Comparison of ENCODE assay signal across 29 cellular contexts in the genomic region with DNA sequence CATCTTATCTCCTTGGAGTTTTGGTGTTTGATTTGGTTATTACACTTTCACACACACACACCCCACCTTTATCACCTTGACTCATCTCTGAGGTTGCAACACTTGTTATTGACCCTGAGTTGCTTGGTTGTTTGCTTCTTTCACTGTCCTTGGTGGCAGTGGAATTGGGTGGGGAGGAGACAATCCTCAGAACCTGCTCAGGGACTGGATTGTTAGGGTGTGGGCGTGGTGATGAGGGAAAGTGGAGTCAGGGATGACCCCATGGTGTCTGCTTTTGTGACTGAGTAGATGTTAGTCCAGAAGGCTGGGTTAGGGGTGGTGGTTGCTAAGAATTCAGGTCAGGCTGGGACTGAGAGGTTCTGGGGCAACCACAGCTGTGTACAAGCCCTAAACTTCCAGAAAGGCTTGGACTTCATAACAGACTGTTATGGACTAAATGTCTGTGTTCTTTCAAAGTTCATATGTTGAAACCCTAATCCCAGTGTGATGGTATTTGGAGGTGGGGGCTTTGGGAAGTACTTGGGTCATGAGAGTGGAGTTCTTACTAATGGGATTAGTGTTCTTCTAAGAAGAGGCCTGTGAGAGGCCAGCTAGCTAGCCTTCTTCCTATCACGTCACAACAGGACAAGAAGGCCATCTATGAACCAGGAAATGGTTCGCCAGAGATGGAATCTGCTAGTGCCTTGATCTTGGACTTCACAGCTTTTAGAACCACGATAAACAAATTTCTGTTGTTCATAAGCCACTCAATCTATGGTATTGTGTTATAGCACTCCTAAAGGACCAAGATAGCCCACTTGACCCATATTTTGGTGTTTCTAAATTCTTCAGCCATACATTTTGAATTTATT. TPM values are rescaled to one million over a fixed set of nuclear protein-coding genes. Genes with fewer than 3 reads are reported as not detected.
"Had no signal": no experiment of that assay in that cellular context is flagged by ENCODE, and none has a peak within 500 bp of the region (broad histone marks: within the 10 kb centered on the region; RNA-seq: fewer than 3 reads in every experiment).

No MANE protein-coding gene starts in this region.

- ATAC-seq: activated CD8-positive, alpha-beta T cell treated with anti-CD3 and anti-CD28 coated beads, Interleukin-2, amount 10 ng/mL, durations not matched to agents 7 days and 5 days; activated naive CD4-positive, alpha-beta T cell treated with anti-CD3 and anti-CD28 coated beads, Interleukin-2, amount 50 U/mL, for 72 hours; activated T-cell treated with anti-CD3 and anti-CD28 coated beads, Interleukin-2, amount 50 U/mL, for 72 hours; gastroesophageal sphincter; naive thymus-derived CD4-positive, alpha-beta T cell; stimulated activated naive CD8-positive, alpha-beta T cell treated with anti-CD3 and anti-CD28 coated beads, Interleukin-15, Interleukin-2, amounts not matched to agents 100 U/mL and 50 U/mL, for 24 hours had no signal

- H3K4me1 ChIP-seq: colonic mucosa, uterus had no signal

- H3K27me3 ChIP-seq: colonic mucosa, right lobe of liver, testis, uterus had no signal

- FAIRE-seq: endometrium, kidney had no signal

- H3K27ac Mint-ChIP-seq: activated CD8-positive, alpha-beta T cell treated with anti-CD3 and anti-CD28 coated beads, Interleukin-2, amount 10 ng/mL, durations not matched to agents 7 days and 5 days; activated naive CD4-positive, alpha-beta T cell treated with anti-CD3 and anti-CD28 coated beads, Interleukin-2, amount 50 U/mL, for 72 hours; activated T-cell treated with anti-CD3 and anti-CD28 coated beads, Interleukin-2, amount 50 U/mL, for 72 hours; immature natural killer cell; mesothelial cell of epicardium had no signal

- H3K27ac ChIP-seq: colonic mucosa, gastroesophageal sphincter, right lobe of liver, testis, uterus had no signal

- H3K4me3 ChIP-seq: colonic mucosa, gastroesophageal sphincter, right lobe of liver, testis, uterus had no signal

- H3K36me3 Mint-ChIP-seq: immature natural killer cell had no signal

- H3K4me3 Mint-ChIP-seq: activated CD8-positive, alpha-beta T cell treated with anti-CD3 and anti-CD28 coated beads, Interleukin-2, amount 10 ng/mL, durations not matched to agents 7 days and 5 days; activated T-cell treated with anti-CD3 and anti-CD28 coated beads, Interleukin-2, amount 50 U/mL, for 72 hours; mesothelial cell of epicardium had no signal

- H3K9me3 Mint-ChIP-seq: activated naive CD4-positive, alpha-beta T cell treated with anti-CD3 and anti-CD28 coated beads, Interleukin-2, amount 50 U/mL, for 72 hours; activated T-cell treated with anti-CD3 and anti-CD28 coated beads, Interleukin-2, amount 50 U/mL, for 72 hours; immature natural killer cell had no signal

- DNase-seq: activated CD4-positive, alpha-beta T cell treated with anti-CD3 and anti-CD28 coated beads for 1 hour; activated CD8-positive, alpha-beta T cell treated with anti-CD3 and anti-CD28 coated beads, Interleukin-2, amount 10 ng/mL, durations not matched to agents 7 days and 5 days; activated naive CD4-positive, alpha-beta T cell; activated T-cell treated with anti-CD3 and anti-CD28 coated beads for 4 hours; activated T-cell treated with anti-CD3 and anti-CD28 coated beads, Interleukin-2, amount 50 U/mL, for 72 hours; anterior cingulate cortex; cerebellar nuclear complex; colonic mucosa; effector CD8-positive, alpha-beta T cell; hippocampal formation; immature natural killer cell; kidney; naive thymus-derived CD4-positive, alpha-beta T cell; right lobe of liver; stimulated activated CD4-positive, alpha-beta T cell treated with anti-CD3 and anti-CD28 coated beads, Interleukin-12 subunit alpha, Interleukin-12 subunit beta, amount 100 ng/mL, for 4 hours; stimulated activated CD4-positive, alpha-beta T cell treated with anti-CD3 and anti-CD28 coated beads, Interleukin-4, amount 100 ng/mL, for 1 hour; stimulated activated naive CD8-positive, alpha-beta T cell treated with anti-CD3 and anti-CD28 coated beads, Interleukin-15, Interleukin-2, amounts not matched to agents 100 U/mL and 50 U/mL, for 24 hours; T-helper 2 cell; testis; trophoblast cell; uterus had no signal

- H3K9me3 ChIP-seq: colonic mucosa, gastroesophageal sphincter, right lobe of liver, testis, uterus had no signal

- H3K36me3 ChIP-seq: colonic mucosa, gastroesophageal sphincter, right lobe of liver, uterus had no signal

RNA-seq across cellular contexts. Expression of a gene that starts 31.9 kb away (rescaled TPM):
- total RNA-seq: dermis microvascular lymphatic vessel endothelial cell, epithelial cell of proximal tubule, gastroesophageal sphincter, kidney, lower leg skin, omental fat pad, right lobe of liver, testis had no signal
- polyA plus RNA-seq: naive thymus-derived CD4-positive, alpha-beta T cell had no signal
